ENCODE assay signal across 25 cellular contexts in genomic region chr11:63958013-63958412, GRCh38. TPM values are rescaled to one million over a fixed set of nuclear protein-coding genes. Genes with fewer than 3 reads are reported as not detected.
"Had no signal": no experiment of that assay in that cellular context is flagged by ENCODE, and none has a peak within 500 bp of the region (broad histone marks: within the 10 kb centered on the region; RNA-seq: fewer than 3 reads in every experiment).

No MANE protein-coding gene starts in this region.

- H3K4me1 Mint-ChIP-seq: activated B cell treated with CpG ODN at 0.5 μM for 24 hours had no signal

- DNase-seq: activated B cell treated with CpG ODN at 0.5 μM for 24 hours; activated CD4-positive, alpha-beta T cell treated with anti-CD3 and anti-CD28 coated beads for 1 hour; activated CD4-positive, alpha-beta T cell treated with anti-CD3 and anti-CD28 coated beads, Interleukin-2, amount 10 ng/mL, durations not matched to agents 24 days and 14 days; activated CD4-positive, alpha-beta T cell treated with anti-CD3 and anti-CD28 coated beads, Interleukin-2, amount 50 U/mL, for 48 hours; activated T-cell treated with anti-CD3 and anti-CD28 coated beads, Interleukin-2, amount 50 U/mL, for 72 hours; aorta; central memory CD4-positive, alpha-beta T cell; MV-4-11; NCI-H1092 treated with DMSO at 0.1 percent for 48 hours; NCI-H1436 treated with DMSO at 0.1 percent for 48 hours; NCI-H187; NCI-H2081; NCI-H2227 treated with DMSO at 0.1 percent for 48 hours; NCI-H446 treated with DMSO at 0.1 percent for 48 hours; NCI-H524 treated with DMSO at 0.1 percent for 48 hours; NCI-H774; SHP77 treated with DMSO at 0.1 percent for 48 hours; T-helper 17 cell; T-helper 9 cell had no signal

- ATAC-seq: activated T-cell treated with anti-CD3 and anti-CD28 coated beads, Interleukin-2, amount 50 U/mL, for 72 hours; T-helper 17 cell had no signal

- H3K4me1 ChIP-seq: breast epithelium had no signal

- H3K4me2 ChIP-seq: KMS-11 had no signal

- H3K27ac Mint-ChIP-seq: activated B cell treated with CpG ODN at 0.5 μM for 24 hours; activated CD4-positive, alpha-beta T cell treated with anti-CD3 and anti-CD28 coated beads, Interleukin-2, amount 10 ng/mL, durations not matched to agents 24 days and 14 days; activated naive CD4-positive, alpha-beta T cell treated with anti-CD3 and anti-CD28 coated beads, Interleukin-2, amount 50 U/mL, for 24 hours; activated T-cell treated with anti-CD3 and anti-CD28 coated beads, Interleukin-2, amount 50 U/mL, for 72 hours; activated T-helper 2 cell treated with anti-CD3 and anti-CD28 coated beads, Interferon-gamma antibody, Interleukin-2, Interleukin-4, amounts not matched to agents 10 μg/mL and 5 μg/mL and 100 μg/mL, durations not matched to agents 14 hours and 24 hours and 36 hours; T-helper 17 cell had no signal

- H3K27ac ChIP-seq: breast epithelium, coronary artery, KMS-11 had no signal

- H3K9me3 Mint-ChIP-seq: activated B cell treated with CpG ODN at 0.5 μM for 24 hours; activated CD4-positive, alpha-beta T cell treated with anti-CD3 and anti-CD28 coated beads, Interleukin-2, amount 10 ng/mL, durations not matched to agents 24 days and 14 days; activated naive CD4-positive, alpha-beta T cell treated with anti-CD3 and anti-CD28 coated beads, Interleukin-2, amount 50 U/mL, for 24 hours; activated T-cell treated with anti-CD3 and anti-CD28 coated beads, Interleukin-2, amount 50 U/mL, for 72 hours; activated T-helper 2 cell treated with anti-CD3 and anti-CD28 coated beads, Interferon-gamma antibody, Interleukin-2, Interleukin-4, amounts not matched to agents 10 μg/mL and 5 μg/mL and 100 μg/mL, durations not matched to agents 14 hours and 24 hours and 36 hours had no signal

- H3K4me3 ChIP-seq: breast epithelium, coronary artery had no signal

- H3K27me3 Mint-ChIP-seq: activated B cell treated with CpG ODN at 0.5 μM for 24 hours; activated CD4-positive, alpha-beta T cell treated with anti-CD3 and anti-CD28 coated beads, Interleukin-2, amount 10 ng/mL, durations not matched to agents 24 days and 14 days; activated naive CD4-positive, alpha-beta T cell treated with anti-CD3 and anti-CD28 coated beads, Interleukin-2, amount 50 U/mL, for 24 hours; T-helper 17 cell had no signal

- H3K27me3 ChIP-seq: breast epithelium had no signal

- H3K9me3 ChIP-seq: breast epithelium had no signal

- H3K4me3 Mint-ChIP-seq: activated B cell treated with CpG ODN at 0.5 μM for 24 hours; activated CD4-positive, alpha-beta T cell treated with anti-CD3 and anti-CD28 coated beads, Interleukin-2, amount 10 ng/mL, durations not matched to agents 24 days and 14 days; activated naive CD4-positive, alpha-beta T cell treated with anti-CD3 and anti-CD28 coated beads, Interleukin-2, amount 50 U/mL, for 24 hours; activated T-cell treated with anti-CD3 and anti-CD28 coated beads, Interleukin-2, amount 50 U/mL, for 72 hours; T-helper 17 cell had no signal

- H3K36me3 ChIP-seq: breast epithelium had no signal

RNA-seq across cellular contexts. Expression of gene RCOR2, which starts 41.0 kb away (rescaled TPM):
- total RNA-seq: activated B cell treated with CpG ODN at 0.5 μM for 24 hours, MCF 10A, T-helper 17 cell had no signal
